ENCODE assay signal across 12 cellular contexts in the genomic region with DNA sequence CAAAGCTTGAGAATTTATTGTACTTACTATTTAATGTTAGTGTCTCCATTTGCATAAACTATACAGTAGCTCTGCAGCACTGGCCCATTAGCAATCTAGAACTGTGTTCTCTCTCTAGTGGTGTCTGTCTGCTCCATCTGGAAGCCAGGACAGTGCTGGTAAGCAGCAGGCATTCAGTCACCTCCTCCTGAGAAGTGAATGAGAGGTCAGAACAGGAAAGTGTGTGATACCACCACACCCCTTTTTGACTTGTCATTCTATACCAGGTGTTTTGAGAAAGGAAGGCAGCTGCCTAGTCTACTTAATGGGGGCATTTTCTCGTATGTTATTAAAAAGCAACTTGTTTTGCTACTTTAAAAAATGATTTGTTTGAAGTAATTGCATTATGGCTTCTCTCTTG. TPM values are rescaled to one million over a fixed set of nuclear protein-coding genes. Genes with fewer than 3 reads are reported as not detected.
DNase-seq lines count a peak whose midpoint lies in the region; ATAC-seq, FAIRE-seq and TF ChIP-seq lines count a peak whose summit lies in the region.
"Had no signal": no experiment of that assay in that cellular context is flagged by ENCODE, and none has a peak within 500 bp of the region (broad histone marks: within the 10 kb centered on the region; RNA-seq: fewer than 3 reads in every experiment).

No MANE protein-coding gene starts in this region.

- H4K8ac ChIP-seq in H1 (ENCODE audit: extremely low read depth, insufficient read depth, low read length), result no peak overlapping the region

- H3K9me3 Mint-ChIP-seq in natural killer cell (no peaks in the 10 kb centered on the region), type B pancreatic cell (peaks cover 10% of the 10 kb centered on the region)
- H3K9me3 Mint-ChIP-seq in natural killer cell treated with Interleukin-12 subunit alpha and Interleukin-12 subunit beta and Interleukin-15 and Interleukin-18, amount 100 ng/mL, for 72 hours, result no peaks in the 10 kb centered on the region
- H3K9me3 Mint-ChIP-seq: HFFc6 had no signal

- no peak overlapping the region for H2AFZ ChIP-seq in H1 (ENCODE audit: low read length)

- no peak for ATAC-seq in natural killer cell
- no peak for ATAC-seq in natural killer cell treated with Interleukin-12 subunit alpha and Interleukin-12 subunit beta and Interleukin-15 and Interleukin-18, amount 100 ng/mL, for 72 hours
- ATAC-seq in activated CD4-positive, CD25-positive, alpha-beta regulatory T cell treated with anti-CD3 and anti-CD28 coated beads, Interleukin-2, amount 50 U/mL, for 24 hours, result no peak
- ATAC-seq: Panc1 had no signal

- intact Hi-C loops in natural killer cell (cut with micrococcal nuclease), result loop anchor here (5.0 kb wide), 1 partner anchor 351 kb away; no protein-coding TSS in a partner anchor

- H3K23me2 ChIP-seq in H1 (ENCODE audit: low read depth, low read length), result peaks cover 6% of the 10 kb centered on the region

- no peak overlapping the region for H3K4me3 ChIP-seq in H1 (ENCODE audit: extremely low read depth in 1 of 4, insufficient read depth in 2 of 4, low read depth in 3 of 4, low read length in 4 of 4)

- H3K4me1 ChIP-seq in H1 (replicated peaks in 1 of 4; ENCODE audit: control insufficient read depth in 3 of 4, insufficient read depth in 4 of 4, low read length in 3 of 4), result peaks cover 0 to 3% (median 1%) of the 10 kb centered on the region in 4 experiments; a peak in 3 of 7 replicates

- H4K20me1 ChIP-seq in H1 (replicated peaks in 1 of 2; ENCODE audit: control insufficient read depth in 1 of 2, insufficient read depth in 2 of 2, low read length in 2 of 2), result peaks cover 2 to 18% of the 10 kb centered on the region in 2 experiments

- H3K14ac ChIP-seq in H1 (ENCODE audit: insufficient read length), result no peak overlapping the region

- no peak overlapping the region for H4K5ac ChIP-seq in H1 (ENCODE audit: insufficient read length, low read depth, low read length)

- no peak for TF ChIP-seq EP300 in H1 (IDR thresholded peaks at IDR 0.05; ENCODE audit: borderline replicate concordance in 1 of 2, low read depth in 2 of 2, low read length in 2 of 2)

- H3K23ac ChIP-seq in H1 (ENCODE audit: insufficient read length), result no peak overlapping the region

- no peak overlapping the region for H2BK15ac ChIP-seq in H1 (ENCODE audit: low read length)

- H3K36me3 ChIP-seq in H1 (ENCODE audit: control insufficient read depth in 2 of 4, insufficient read depth in 4 of 4, low read length in 3 of 4), result no peaks in the 10 kb centered on the region

- H2BK20ac ChIP-seq in H1 (ENCODE audit: low read length), result no peak overlapping the region

- peaks cover 72 to 82% of the 10 kb centered on the region in 2 donors for H3K4me1 Mint-ChIP-seq in natural killer cell
- H3K4me1 Mint-ChIP-seq in natural killer cell treated with Interleukin-12 subunit alpha and Interleukin-12 subunit beta and Interleukin-15 and Interleukin-18, amount 100 ng/mL, for 72 hours (ENCODE audit: low read depth in 2 of 2), result peaks cover 55 to 77% of the 10 kb centered on the region in 2 donors
- peaks cover 46% of the 10 kb centered on the region for H3K4me1 Mint-ChIP-seq in type B pancreatic cell (ENCODE audit: unreplicated experiment)

- H3K9me3 ChIP-seq in H1 (ENCODE audit: insufficient read depth in 2 of 2, low read depth in 1 of 2, low read length in 1 of 2), result no peaks in the 10 kb centered on the region

- no peak overlapping the region for H3K4me2 ChIP-seq in H1 (ENCODE audit: insufficient read depth in 1 of 2, low read depth in 2 of 2, low read length in 2 of 2)

- H3K27me3 Mint-ChIP-seq in natural killer cell (ENCODE audit: low read depth in 2 of 2) (no peaks in the 10 kb centered on the region), type B pancreatic cell (peaks cover 4% of the 10 kb centered on the region)
- H3K27me3 Mint-ChIP-seq in natural killer cell treated with Interleukin-12 subunit alpha and Interleukin-12 subunit beta and Interleukin-15 and Interleukin-18, amount 100 ng/mL, for 72 hours, result no peaks in the 10 kb centered on the region

- no peak overlapping the region; a peak in 1 of 7 replicates for H3K9ac ChIP-seq in H1 (replicated peaks in 1 of 4; ENCODE audit: extremely low read depth in 1 of 4, low read depth in 3 of 4, low read length in 3 of 4)

- no peak overlapping the region for H3K4me3 Mint-ChIP-seq in natural killer cell
- no peak overlapping the region for H3K4me3 Mint-ChIP-seq in natural killer cell treated with Interleukin-12 subunit alpha and Interleukin-12 subunit beta and Interleukin-15 and Interleukin-18, amount 100 ng/mL, for 72 hours
- peak overlapping the region; percentile 79 for H3K4me3 Mint-ChIP-seq in type B pancreatic cell
- H3K4me3 Mint-ChIP-seq: HFFc6 had no signal

- no peak overlapping the region for H3K4ac ChIP-seq in H1 (replicated peaks; ENCODE audit: insufficient read length, low read depth, low read length)

- H3K79me1 ChIP-seq in H1 (ENCODE audit: low read depth, low read length), result peaks cover 2% of the 10 kb centered on the region

- TF ChIP-seq CTCF in natural killer cell (IDR thresholded peaks at IDR 0.05) (no peak), H1 (IDR thresholded peaks at IDR 0.05; ENCODE audit: control extremely low read depth in 1 of 3, insufficient read depth in 1 of 3, low read depth in 1 of 3, low read length in 3 of 3) (no peak), type B pancreatic cell (conservative IDR thresholded peaks at IDR 0.05) (no peak)

- H2BK120ac ChIP-seq in H1 (replicated peaks; ENCODE audit: low read depth, low read length), result no peak overlapping the region

- FAIRE-seq in H1 (lab: Jason Lieb, UNC), result no peak

- H3K27me3 ChIP-seq in H1 (replicated peaks in 1 of 4; ENCODE audit: control insufficient read depth in 3 of 4, extremely low read depth in 1 of 4, insufficient read depth in 3 of 4, low read length in 3 of 4), result no peaks in the 10 kb centered on the region

- H3K18ac ChIP-seq in H1 (ENCODE audit: extremely low read depth, low read length), result no peak overlapping the region

- H3K79me2 ChIP-seq in H1 (ENCODE audit: control insufficient read depth in 1 of 2, insufficient read depth in 2 of 2, low read length in 2 of 2), result peaks cover 4 to 79% of the 10 kb centered on the region in 2 experiments

- DNase-seq in natural killer cell (no peak), NCI-H526 treated with DMSO at 0.1 percent for 48 hours (lab: John Stamatoyannopoulos, UW) (peak; percentile 55), H1 (ENCODE audit: low read depth in 1 of 2, low spot score in 2 of 2) (no peak), type B pancreatic cell (ENCODE audit: extremely low spot score, unreplicated experiment) (no peak), putamen (ENCODE audit: low spot score) (no peak), NCI-H1694 treated with DMSO at 0.1 percent for 48 hours (lab: John Stamatoyannopoulos, UW) (no peak)
- no peak for DNase-seq in natural killer cell treated with Interleukin-12 subunit alpha and Interleukin-12 subunit beta and Interleukin-15 and Interleukin-18, amount 100 ng/mL, for 72 hours (ENCODE audit: low spot score)
- DNase-seq: activated naive CD4-positive, alpha-beta T cell treated with anti-CD3 and anti-CD28 coated beads, Interleukin-2, amount 50 U/mL, for 16 hours; HFFc6; NCI-H1930 had no signal

- H2BK12ac ChIP-seq in H1 (ENCODE audit: low read depth, low read length), result no peak overlapping the region

- CTCF ChIA-PET in H1 (lab: Charles Lee; ENCODE audit: partially characterized antibody), result interaction anchor here (1.0 kb wide), 1 partner anchor 9 kb away, joined by 3 read pairs; no protein-coding TSS in a partner anchor

- H3K27ac Mint-ChIP-seq in natural killer cell (peak overlapping the region; percentile 94 to 97), type B pancreatic cell (peak overlapping the region; percentile 92)
- H3K27ac Mint-ChIP-seq in natural killer cell treated with Interleukin-12 subunit alpha and Interleukin-12 subunit beta and Interleukin-15 and Interleukin-18, amount 100 ng/mL, for 72 hours, result no peak overlapping the region
- H3K27ac Mint-ChIP-seq: HFFc6 had no signal

- peak overlapping the region; percentile 82; the same call in 1 of the 2 replicates for H2AK5ac ChIP-seq in H1 (ENCODE audit: low read depth, low read length)

- H3K56ac ChIP-seq in H1 (replicated peaks; ENCODE audit: insufficient read length, low read depth, low read length), result no peak overlapping the region

- H3K36me3 Mint-ChIP-seq in natural killer cell (no peaks in the 10 kb centered on the region), type B pancreatic cell (peaks cover 16% of the 10 kb centered on the region)
- peaks cover 18% of the 10 kb centered on the region for H3K36me3 Mint-ChIP-seq in natural killer cell treated with Interleukin-12 subunit alpha and Interleukin-12 subunit beta and Interleukin-15 and Interleukin-18, amount 100 ng/mL, for 72 hours

- WGBS in H1 (ENCODE audit: extremely low coverage in 1 of 2, insufficient coverage in 1 of 2, insufficient read length in 1 of 2, insufficient replicate concordance in 2 of 2, low coverage in 1 of 2, low lambda C conversion rate in 2 of 2, missing lambda C conversion rate in 1 of 2), 2 experiments, result 92% methylated on average over 1 of the region's 1 CpG; no CpG with 5 or more reads in 1 of the 2 experiments

- H2BK5ac ChIP-seq in H1 (ENCODE audit: low read depth, low read length), result no peak overlapping the region

- H3K27ac ChIP-seq in H1 (ENCODE audit: low read depth, low read length), result no peak overlapping the region

- no peak overlapping the region for H4K91ac ChIP-seq in H1 (replicated peaks; ENCODE audit: insufficient read length, low read length)

- TF ChIP-seq POLR2A in H1 (IDR thresholded peaks at IDR 0.05; ENCODE audit: control extremely low read depth in 1 of 2, low read depth in 2 of 2, low read length in 2 of 2), result no peak

- TF ChIP-seq RAD21 in H1 (IDR thresholded peaks at IDR 0.05 in 1 of 2, conservative IDR thresholded peaks at IDR 0.05 in 1 of 2; ENCODE audit: low read depth in 2 of 2, low read length in 2 of 2), result no peak

- POLR2A ChIA-PET in H1 (lab: Charles Lee; ENCODE audit: partially characterized antibody), result no interaction called here

RNA-seq across cellular contexts. Expression of gene COG3, which starts 3.9 kb away (rescaled TPM):
- 10 to 100 TPM; 48.8 to 58.1 (median 55.6) TPM for total RNA-seq in natural killer cell
- 10 to 100 TPM; 41.0 to 50.9 TPM for total RNA-seq in natural killer cell treated with Interleukin-12 subunit alpha and Interleukin-12 subunit beta and Interleukin-15 and Interleukin-18, amount 100 ng/mL, for 72 hours
- total RNA-seq in H1 (2021; fragmentation: NEBNext Ultra II Directional; extraction: Animal tissue kit (Norgen Biotek cat#: 25700)), result 12.7 and 15.0 TPM in 2 replicates
- polyA plus RNA-seq in H1 (2011; rRNA removed), result 8.6 and 13.5 TPM in 2 replicates
- polyA plus RNA-seq in H1 (2011; cell fraction: cytosol; rRNA removed), result 12.0 TPM
- polyA plus RNA-seq in H1 (2011; cell fraction: nucleus; rRNA removed), result 17.6 TPM
- 10.2 to 12.7 TPM (median 11.0 TPM) in 4 replicates for polyA plus RNA-seq in H1 (2012, experiment 1 of 2)
- 1.5 TPM for polyA plus RNA-seq in H1 (2012, experiment 2 of 2)
- 10.3 TPM for polyA plus RNA-seq in H1 (2013, experiment 1 of 2)
- polyA plus RNA-seq in H1 (2013, experiment 2 of 2), result 9.8 TPM
- 13.6 and 22.3 TPM in 2 replicates for polyA minus RNA-seq in H1 (2011; rRNA and poly(A)+ RNA removed)
- 8.7 TPM for polyA minus RNA-seq in H1 (2011; cell fraction: cytosol; rRNA and poly(A)+ RNA removed)
- 53.1 TPM for polyA minus RNA-seq in H1 (2011; cell fraction: nucleus; rRNA and poly(A)+ RNA removed)
- 30.4 and 37.2 TPM in 2 replicates for total RNA-seq in type B pancreatic cell (ENCODE audit: low replicate concordance)

RNA-seq across cellular contexts. Expression of gene SLC25A30, which starts 50.5 kb away (rescaled TPM):
- 10 to 100 TPM; 15.0 to 22.3 (median 22.0) TPM for total RNA-seq in natural killer cell
- total RNA-seq in natural killer cell treated with Interleukin-12 subunit alpha and Interleukin-12 subunit beta and Interleukin-15 and Interleukin-18, amount 100 ng/mL, for 72 hours, result 10 to 100 TPM; 28.3 to 38.8 TPM
- 7.4 and 8.7 TPM in 2 replicates for total RNA-seq in H1 (2021; fragmentation: NEBNext Ultra II Directional; extraction: Animal tissue kit (Norgen Biotek cat#: 25700))
- polyA plus RNA-seq in H1 (2011; rRNA removed), result 2.1 and 2.5 TPM in 2 replicates
- polyA plus RNA-seq in H1 (2011; cell fraction: cytosol; rRNA removed), result 2.7 TPM
- polyA plus RNA-seq in H1 (2011; cell fraction: nucleus; rRNA removed), result 1.4 TPM
- 4.1 to 6.2 TPM (median 5.0 TPM) in 4 replicates for polyA plus RNA-seq in H1 (2012, experiment 1 of 2)
- polyA plus RNA-seq in H1 (2012, experiment 2 of 2), result 0.37 TPM
- 6.0 TPM for polyA plus RNA-seq in H1 (2013, experiment 1 of 2)
- 5.6 TPM for polyA plus RNA-seq in H1 (2013, experiment 2 of 2)
- 14.0 and 14.9 TPM in 2 replicates for polyA minus RNA-seq in H1 (2011; rRNA and poly(A)+ RNA removed)
- 7.4 TPM for polyA minus RNA-seq in H1 (2011; cell fraction: cytosol; rRNA and poly(A)+ RNA removed)
- 4.7 TPM for polyA minus RNA-seq in H1 (2011; cell fraction: nucleus; rRNA and poly(A)+ RNA removed)
- total RNA-seq in type B pancreatic cell (ENCODE audit: low replicate concordance), result 5.5 and 7.6 TPM in 2 replicates

Comparison
In these comparisons a context has a peak if more than half of its experiments do, and no peak if none do; other contexts are left out.
1. H3K27ac Mint-ChIP-seq: peak in natural killer cell (2 of 2) and type B pancreatic cell (single experiment); none in natural killer cell treated with Interleukin-12 subunit alpha and Interleukin-12 subunit beta and Interleukin-15 and Interleukin-18, amount 100 ng/mL, for 72 hours (0 of 2).